In the genomic region with DNA sequence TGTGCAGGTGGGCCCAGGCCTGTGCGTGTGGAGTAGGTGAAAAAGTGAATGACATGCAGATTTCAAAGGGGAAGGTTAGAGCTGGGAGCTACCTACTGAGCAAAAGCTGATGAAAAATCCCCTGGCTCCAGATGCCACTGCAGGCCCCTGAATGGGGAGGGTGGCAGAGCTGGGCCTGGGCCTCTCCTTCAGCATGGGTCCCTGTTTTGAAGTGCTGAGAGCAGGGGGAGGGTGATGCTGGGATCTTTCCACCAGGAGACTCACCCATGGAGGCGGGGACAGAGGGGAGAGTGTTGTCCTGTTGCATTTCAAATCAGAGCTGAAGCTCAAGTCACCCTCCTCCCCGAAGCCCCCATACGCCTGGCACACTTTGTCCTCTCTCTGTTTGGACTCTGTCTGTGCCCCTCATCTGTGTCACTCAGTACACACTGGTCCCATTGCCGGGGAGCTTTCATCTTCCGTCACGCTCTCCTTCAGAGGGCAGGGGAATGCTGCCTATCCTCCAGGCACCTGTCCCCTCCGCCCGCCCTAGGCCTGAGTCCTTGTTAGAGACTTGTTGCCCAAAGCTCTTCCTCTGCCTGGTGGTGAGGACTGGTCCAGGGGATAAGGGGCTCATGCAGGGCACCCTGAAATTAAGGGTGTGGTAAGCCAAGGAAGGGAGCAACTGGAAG, we compare ENCODE assay signal across 19 cellular contexts.
"Had no signal": no experiment of that assay in that cellular context is flagged by ENCODE, and none has a peak within 500 bp of the region (broad histone marks: within the 10 kb centered on the region; RNA-seq: fewer than 3 reads in every experiment).

No MANE protein-coding gene starts in this region.

- H3K36me3 Mint-ChIP-seq: stimulated activated effector memory CD8-positive, alpha-beta T cell treated with anti-CD3 and anti-CD28 coated beads, Interleukin-12 subunit alpha, Interleukin-12 subunit beta, amount 100 ng/mL, for 72 hours had no signal

- DNase-seq: colonic mucosa; effector CD4-positive, alpha-beta T cell; gastrocnemius medialis; heart right ventricle; hypothalamus; kidney glomerular epithelial cell; naive thymus-derived CD4-positive, alpha-beta T cell; nephron progenitor cell; stimulated activated CD4-positive, alpha-beta T cell treated with anti-CD3 and anti-CD28 coated beads, Interleukin-4, amount 100 ng/mL, for 1 hour; stimulated activated CD8-positive, alpha-beta memory T cell treated with anti-CD3 and anti-CD28 coated beads, Interleukin-4, amount 100 ng/mL, for 48 hours; upper lobe of right lung had no signal

- H3K36me3 ChIP-seq: colonic mucosa, gastrocnemius medialis, heart right ventricle, right atrium auricular region, tibial nerve, upper lobe of right lung, vagina had no signal

- H3K4me3 ChIP-seq: colonic mucosa, gastrocnemius medialis, heart right ventricle, right atrium auricular region, smooth muscle cell, tibial nerve, upper lobe of right lung, vagina had no signal

- H3K4me1 ChIP-seq: colonic mucosa, gastrocnemius medialis, heart right ventricle, right atrium auricular region, tibial nerve, upper lobe of right lung, vagina had no signal

- H3K27ac ChIP-seq: colonic mucosa, gastrocnemius medialis, heart right ventricle, right atrium auricular region, tibial nerve, upper lobe of right lung, vagina had no signal

- H3K27me3 ChIP-seq: colonic mucosa, gastrocnemius medialis, heart right ventricle, right atrium auricular region, tibial nerve, upper lobe of right lung, vagina had no signal

- H3K4me3 Mint-ChIP-seq: endodermal cell; memory B cell; naive thymus-derived CD4-positive, alpha-beta T cell; nephron progenitor cell; stimulated activated effector memory CD8-positive, alpha-beta T cell treated with anti-CD3 and anti-CD28 coated beads, Interleukin-12 subunit alpha, Interleukin-12 subunit beta, amount 100 ng/mL, for 72 hours; stimulated activated naive CD8-positive, alpha-beta T cell treated with anti-CD3 and anti-CD28 coated beads, Interleukin-15, Interleukin-2, amounts not matched to agents 100 ng/mL and 50 ng/mL, for 24 hours had no signal

- H3K9me3 ChIP-seq: colonic mucosa, gastrocnemius medialis, right atrium auricular region, upper lobe of right lung, vagina had no signal

- H3K4me1 Mint-ChIP-seq: endodermal cell, memory B cell had no signal

- H3K4me2 ChIP-seq: smooth muscle cell had no signal

- ATAC-seq: gastrocnemius medialis; naive thymus-derived CD4-positive, alpha-beta T cell; stimulated activated effector memory CD8-positive, alpha-beta T cell treated with anti-CD3 and anti-CD28 coated beads, Interleukin-12 subunit alpha, Interleukin-12 subunit beta, amount 100 ng/mL, for 72 hours had no signal

- H3K27ac Mint-ChIP-seq: endodermal cell; memory B cell; naive thymus-derived CD4-positive, alpha-beta T cell; nephron progenitor cell; stimulated activated effector memory CD8-positive, alpha-beta T cell treated with anti-CD3 and anti-CD28 coated beads, Interleukin-12 subunit alpha, Interleukin-12 subunit beta, amount 100 ng/mL, for 72 hours; stimulated activated naive CD8-positive, alpha-beta T cell treated with anti-CD3 and anti-CD28 coated beads, Interleukin-15, Interleukin-2, amounts not matched to agents 100 ng/mL and 50 ng/mL, for 24 hours had no signal
